Comparison of ENCODE assay signal across 16 cellular contexts in genomic region chr2:99747842-99748241, GRCh38.
DNase-seq lines count a peak whose midpoint lies in the region; ATAC-seq, FAIRE-seq and TF ChIP-seq lines count a peak whose summit lies in the region.
"Had no signal": no experiment of that assay in that cellular context is flagged by ENCODE, and none has a peak within 500 bp of the region (broad histone marks: within the 10 kb centered on the region; RNA-seq: fewer than 3 reads in every experiment).

No MANE protein-coding gene starts in this region.

- no peaks in the 10 kb centered on the region for H3K9me3 Mint-ChIP-seq in natural killer cell
- H3K9me3 Mint-ChIP-seq in glutamatergic neuron (ENCODE audit: unreplicated experiment) = peaks cover 3% of the 10 kb centered on the region

- no peak overlapping the region for H3K9ac ChIP-seq in K562 (ENCODE audit: insufficient read depth in 1 of 2, low read depth in 2 of 2, low read length in 2 of 2)

- no peak overlapping the region for H3K4me3 ChIP-seq in heart left ventricle
- no peak overlapping the region for H3K4me3 ChIP-seq in K562

- H3K27me3 ChIP-seq in heart left ventricle (no peaks in the 10 kb centered on the region), K562 (ENCODE audit: control insufficient read depth in 2 of 2, insufficient read depth in 2 of 2, low read length in 2 of 2) (peaks cover 2 to 5% of the 10 kb centered on the region in 2 experiments; a peak in 2 of 5 replicates)
- H3K27me3 ChIP-seq: BE2C had no signal

- intact Hi-C loops in heart left ventricle (cut with DNase I) = no loop called here
- intact Hi-C loops in cardiac septum (cut with DNase I) = no loop called here
- intact Hi-C loops in K562 (cut with micrococcal nuclease) = no loop called here
- intact Hi-C loops in natural killer cell (cut with micrococcal nuclease) = no loop called here

- FAIRE-seq in K562 (lab: Jason Lieb, UNC) = no peak
- FAIRE-seq: A204.1, G401.6, GM12891 had no signal

- peak in 1 of 5 donors; percentile 31 for DNase-seq in heart left ventricle
- DNase-seq in cardiac septum (ENCODE audit: low spot score) = no peak
- DNase-seq in K562 (ENCODE audit: extremely low read depth in 1 of 4, low spot score in 3 of 4) = no peak
- peak; percentile 19 for DNase-seq in iPS-NIHi7 (ENCODE audit: extremely low spot score)
- no peak for DNase-seq in natural killer cell
- no peak for DNase-seq in glutamatergic neuron
- DNase-seq: BE2C; CD4-positive, alpha-beta memory T cell; DMS79; H7 had no signal

- in situ Hi-C loops in K562 (cut with MboI) = no loop called here

- WGBS in heart left ventricle, 4 donors = 27 to 41% (median 33%) methylated on average over 3 of the region's 3 CpGs
- WGBS in K562 (ENCODE audit: insufficient coverage, low coverage, missing lambda C conversion rate) = 0% methylated on average over 3 of the region's 3 CpGs

- no peak for TF ChIP-seq RAD21 in K562 (CRISPR knock-in tag; conservative IDR thresholded peaks at IDR 0.05 in 1 of 2, IDR thresholded peaks at IDR 0.05 in 1 of 2)

- ATAC-seq in heart left ventricle (peak in 3 of 4 donors; percentile 22 to 78 (median 26)), K562 (no peak), natural killer cell (no peak), GM21515 (IDR thresholded peaks at IDR 0.05; ENCODE audit: unreplicated experiment) (no peak), GM18519 (IDR thresholded peaks at IDR 0.05; ENCODE audit: low FRiP score, unreplicated experiment) (no peak)

- no TSS peak for BruUV-seq in K562 (replicated peaks; lab: Mats Ljungman, UMichigan)

- no peak overlapping the region for H2AFZ ChIP-seq in K562 (ENCODE audit: low read depth, low read length)

- peaks cover 0 to 4% of the 10 kb centered on the region in 2 donors for H3K27me3 Mint-ChIP-seq in natural killer cell (ENCODE audit: low read depth in 2 of 2)
- H3K27me3 Mint-ChIP-seq in glutamatergic neuron (ENCODE audit: unreplicated experiment) = peaks cover 6% of the 10 kb centered on the region

- no peak overlapping the region for H3K4me3 Mint-ChIP-seq in natural killer cell
- H3K4me3 Mint-ChIP-seq in glutamatergic neuron (ENCODE audit: unreplicated experiment) = no peak overlapping the region
- H3K4me3 Mint-ChIP-seq: CD4-positive, alpha-beta memory T cell had no signal

- H3K9me3 ChIP-seq in heart left ventricle = no peaks in the 10 kb centered on the region
- H3K9me3 ChIP-seq in K562 (replicated peaks; ENCODE audit: control insufficient read depth, insufficient read depth, low read depth, low read length) = no peaks in the 10 kb centered on the region
- H3K9me3 ChIP-seq: BE2C had no signal

- H3K36me3 ChIP-seq in heart left ventricle = no peaks in the 10 kb centered on the region
- no peaks in the 10 kb centered on the region for H3K36me3 ChIP-seq in K562 (ENCODE audit: control insufficient read depth, insufficient read depth, low read length)
- H3K36me3 ChIP-seq: BE2C had no signal

- TF ChIP-seq POLR2A in heart left ventricle (IDR thresholded peaks at IDR 0.05) (no peak), K562 (conservative IDR thresholded peaks at IDR 0.05) (no peak)

- POLR2A ChIA-PET in K562 (lab: Yijun Ruan, JAX) = interaction anchor here (0.6 to 1.5 kb wide), 3 partner anchors 9 to 205 kb away, joined by 4 read pairs; no protein-coding TSS in a partner anchor

- TF ChIP-seq CTCF in heart left ventricle (IDR thresholded peaks at IDR 0.05) (no peak), K562 (IDR thresholded peaks at IDR 0.05 in 2 of 3, conservative IDR thresholded peaks at IDR 0.05 in 1 of 3; ENCODE audit: insufficient read depth in 2 of 3, low read depth in 1 of 3, low read length in 3 of 3) (no peak), natural killer cell (IDR thresholded peaks at IDR 0.05) (no peak), glutamatergic neuron (IDR thresholded peaks at IDR 0.05; ENCODE audit: partially characterized antibody, unreplicated experiment) (no peak)

- H3K79me2 ChIP-seq in K562 (ENCODE audit: control insufficient read depth, insufficient read depth, low read length) = no peaks in the 10 kb centered on the region

- peaks cover 0 to 11% (median 0%) of the 10 kb centered on the region in 12 donors for H3K4me1 ChIP-seq in heart left ventricle
- no peaks in the 10 kb centered on the region; a peak in 1 of 5 replicates for H3K4me1 ChIP-seq in K562 (replicated peaks in 1 of 2; ENCODE audit: control insufficient read depth in 2 of 2, insufficient read depth in 2 of 2, low read length in 2 of 2)
- H3K4me1 ChIP-seq: BE2C had no signal

- H3K4me1 Mint-ChIP-seq in natural killer cell (no peaks in the 10 kb centered on the region), glutamatergic neuron (ENCODE audit: low read depth, unreplicated experiment) (peaks cover 16% of the 10 kb centered on the region)
- H3K4me1 Mint-ChIP-seq: CD4-positive, alpha-beta memory T cell had no signal

- no peak for TF ChIP-seq EP300 in K562 (IDR thresholded peaks at IDR 0.05; ENCODE audit: low read length)

- no peak overlapping the region for H3K4me2 ChIP-seq in K562 (ENCODE audit: insufficient read depth, low read length)

- H3K27ac ChIP-seq in heart left ventricle = no peak overlapping the region
- no peak overlapping the region for H3K27ac ChIP-seq in K562 (ENCODE audit: extremely low read depth, low read depth, low read length)
- H3K27ac ChIP-seq: C4-2B had no signal

- H3K36me3 Mint-ChIP-seq in natural killer cell (no peaks in the 10 kb centered on the region), glutamatergic neuron (ENCODE audit: unreplicated experiment) (peaks cover 2% of the 10 kb centered on the region)
- H3K36me3 Mint-ChIP-seq: CD4-positive, alpha-beta memory T cell had no signal

- CTCF ChIA-PET in K562 (lab: Yijun Ruan, JAX; ENCODE audit: low intra/inter-chr PET ratio) = no interaction called here

- no peaks in the 10 kb centered on the region for H3K9me1 ChIP-seq in K562 (ENCODE audit: control insufficient read depth, insufficient read depth, low read length)

- no peaks in the 10 kb centered on the region for H4K20me1 ChIP-seq in K562 (replicated peaks; ENCODE audit: control insufficient read depth, insufficient read depth, low read length)

- H3K27ac Mint-ChIP-seq in natural killer cell (no peak overlapping the region), glutamatergic neuron (ENCODE audit: unreplicated experiment) (no peak overlapping the region)
- H3K27ac Mint-ChIP-seq: CD4-positive, alpha-beta memory T cell had no signal

TF ChIP-seq in K562, 482 proteins besides CTCF, POLR2A, EP300 and RAD21:
- TF ChIP-seq ZNF740 (CRISPR knock-in tag; IDR thresholded peaks at IDR 0.05) (no peak), ZNF740 (tag; IDR thresholded peaks at IDR 0.05) (no peak), PRDM10 (IDR thresholded peaks at IDR 0.05; ENCODE audit: partially characterized antibody) (peak; percentile 47), SMARCE1 (IDR thresholded peaks at IDR 0.05) (no peak)

Comparison
In these comparisons a context has a peak if more than half of its experiments do, and no peak if none do; other contexts are left out.
1. ATAC-seq: peak in heart left ventricle (3 of 4); none in K562 (single experiment), natural killer cell (0 of 3), GM21515 (single experiment) and GM18519 (single experiment).